ENCODE assay signal across 1 cellular context in genomic region chr5:80487444-80487828, GRCh38.
TF ChIP-seq lines count a peak whose summit lies in the region.

No MANE protein-coding gene starts in this region.

TF ChIP-seq in GM12878, 131 proteins besides CTCF, POLR2A, EP300 and RAD21 (continued from another document):
- no peak for TF ChIP-seq ZBTB40 (IDR thresholded peaks at IDR 0.05; ENCODE audit: borderline replicate concordance)
- TF ChIP-seq CBFB (IDR thresholded peaks at IDR 0.05; ENCODE audit: low read depth): no peak
- TF ChIP-seq ZNF384 (IDR thresholded peaks at IDR 0.05; ENCODE audit: borderline replicate concordance, low read depth, low read length): no peak
- TF ChIP-seq PML (IDR thresholded peaks at IDR 0.05; ENCODE audit: low read length): no peak
- TF ChIP-seq SMARCA5 (IDR thresholded peaks at IDR 0.05): no peak
